Comparison of ENCODE assay signal across 8 cellular contexts in genomic region chr19:18593367-18594095, GRCh38. TPM values are rescaled to one million over a fixed set of nuclear protein-coding genes. Genes with fewer than 3 reads are reported as not detected.
DNase-seq lines count a peak whose midpoint lies in the region; ATAC-seq and TF ChIP-seq lines count a peak whose summit lies in the region.

No MANE protein-coding gene starts in this region.

- H3K9me3 Mint-ChIP-seq in effector memory CD8-positive, alpha-beta T cell: no peaks in the 10 kb centered on the region

- peaks cover 0 to 5% of the 10 kb centered on the region in 2 donors for H3K27me3 Mint-ChIP-seq in effector memory CD8-positive, alpha-beta T cell

- H4K20me1 ChIP-seq in Loucy (ENCODE audit: insufficient read depth, low read length, poor library complexity, severe bottlenecking): peaks cover 4% of the 10 kb centered on the region

- H3K9ac ChIP-seq in Loucy (ENCODE audit: low read depth, low read length, poor library complexity, severe bottlenecking): no peak overlapping the region

- H3K4me3 Mint-ChIP-seq in effector memory CD8-positive, alpha-beta T cell: peak overlapping the region; percentile 59 to 68

- intact Hi-C loops in ovary (cut with DNase I): loop anchor here in 3 of 4 donors (2.0 to 10.0 kb wide), 4 partner anchors 81 to 261 kb away; no protein-coding TSS in a partner anchor

- ATAC-seq in effector memory CD8-positive, alpha-beta T cell (replicated peaks): no peak
- ATAC-seq in HG02973 (IDR thresholded peaks at IDR 0.05; ENCODE audit: unreplicated experiment) (no peak), GM19455 (IDR thresholded peaks at IDR 0.05; ENCODE audit: unreplicated experiment) (no peak)

- H3K27me3 ChIP-seq in Loucy (ENCODE audit: insufficient read depth, low read length, poor library complexity, severe bottlenecking) (no peaks in the 10 kb centered on the region), ovary (no peaks in the 10 kb centered on the region)

- peak overlapping the region; percentile 84 for H3K4me2 ChIP-seq in Loucy (ENCODE audit: low read depth, low read length, poor library complexity, severe bottlenecking)

- H3K4me1 Mint-ChIP-seq in effector memory CD8-positive, alpha-beta T cell (ENCODE audit: low read depth in 2 of 2): peaks cover 18 to 25% of the 10 kb centered on the region in 2 donors

- peak overlapping the region in 1 of 2 donors; percentile 17 for H3K27ac ChIP-seq in ovary

- H3K9me2 ChIP-seq in Loucy (replicated peaks; ENCODE audit: low read depth, low read length): no peaks in the 10 kb centered on the region

- H3F3A ChIP-seq in Loucy (ENCODE audit: low read depth): no peaks in the 10 kb centered on the region

- no peak for TF ChIP-seq EP300 in ovary (IDR thresholded peaks at IDR 0.05)

- no peaks in the 10 kb centered on the region for H3K9me3 ChIP-seq in Loucy (ENCODE audit: insufficient read depth, low read depth, low read length)
- H3K9me3 ChIP-seq in ovary: no peaks in the 10 kb centered on the region

- H3K36me3 ChIP-seq in Loucy (ENCODE audit: insufficient read depth, low read length) (no peaks in the 10 kb centered on the region), ovary (no peaks in the 10 kb centered on the region)

- H3K27ac Mint-ChIP-seq in effector memory CD8-positive, alpha-beta T cell: peak overlapping the region in 1 of 2 donors; percentile 35

- H2AFZ ChIP-seq in Loucy (ENCODE audit: low read length): no peak overlapping the region

- H3K4me3 ChIP-seq in Loucy (ENCODE audit: low read length, poor library complexity, severe bottlenecking): no peak overlapping the region
- peak overlapping the region; percentile 20 for H3K4me3 ChIP-seq in ovary

- H3K4me1 ChIP-seq in Loucy (ENCODE audit: insufficient read depth, low read length, poor library complexity, severe bottlenecking) (peaks cover 10% of the 10 kb centered on the region), ovary (ENCODE audit: insufficient read depth) (peaks cover 12% of the 10 kb centered on the region)

- TF ChIP-seq CTCF in Loucy (conservative IDR thresholded peaks at IDR 0.05; ENCODE audit: low read length) (no peak), ovary (IDR thresholded peaks at IDR 0.05) (no peak)

- peaks cover 32% of the 10 kb centered on the region for H3K36me3 Mint-ChIP-seq in effector memory CD8-positive, alpha-beta T cell (ENCODE audit: insufficient read depth)

- no peak for TF ChIP-seq POLR2A in ovary (IDR thresholded peaks at IDR 0.05)

- 20 to 24% (median 23%) methylated on average over 25 of the region's 25 CpGs for WGBS in ovary, 3 donors

- peaks cover 7% of the 10 kb centered on the region for H3K79me2 ChIP-seq in Loucy (ENCODE audit: insufficient read depth, low read length)

- DNase-seq in DMS53 (lab: John Stamatoyannopoulos, UW) (peak; percentile 50), DMS53 treated with DMSO at 0.1 percent for 48 hours (lab: John Stamatoyannopoulos, UW; ENCODE audit: unreplicated experiment) (no peak), ovary (peak in 1 of 5 donors; percentile 57)
- no peak for DNase-seq in effector memory CD8-positive, alpha-beta T cell
- no peak for DNase-seq in stimulated activated naive CD4-positive, alpha-beta T cell (lab: John Stamatoyannopoulos, UW)

RNA-seq across cellular contexts. Expression of gene REX1BD, which starts 4.9 kb away (rescaled TPM):
- 100 to 1,000 TPM in 2 of 7 donors, 10 to 100 TPM in 5; 46.5 to 146 (median 66.7) TPM for total RNA-seq in ovary
- polyA plus RNA-seq in ovary: 10 to 100 TPM in 1 of 2 donors, 1 to 10 TPM in 1; 5.3 to 89.2 TPM

RNA-seq across cellular contexts. Expression of gene CRLF1, which starts 13.1 kb away (rescaled TPM):
- 1 to 10 TPM in 2 of 7 donors, under 1 TPM in 2, not detected in 3; 0.51 to 1.1 (median 1.0) TPM for total RNA-seq in ovary
- 1 to 10 TPM in 1 of 2 donors, under 1 TPM in 1; 0.83 to 1.2 TPM for polyA plus RNA-seq in ovary

RNA-seq across cellular contexts. Expression of gene TMEM59L, which starts 19.1 kb away (rescaled TPM):
- under 1 TPM in 4 of 7 donors, not detected in 3; 0.20 to 0.53 (median 0.52) TPM for total RNA-seq in ovary
- under 1 TPM in 1 of 2 donors, not detected in 1; 0.38 TPM for polyA plus RNA-seq in ovary

RNA-seq across cellular contexts. Expression of gene UBA52, which starts 21.9 kb away (rescaled TPM):
- 1,000 to 10,000 TPM; 1,269 to 1,882 (median 1,382) TPM for total RNA-seq in ovary
- 1,000 to 10,000 TPM; 1,409 to 1,581 TPM for polyA plus RNA-seq in ovary

RNA-seq across cellular contexts. Expression of gene KXD1, which starts 35.9 kb away (rescaled TPM):
- total RNA-seq in ovary: 10 to 100 TPM; 63.5 to 76.7 (median 65.9) TPM
- 10 to 100 TPM; 52.0 to 78.3 TPM for polyA plus RNA-seq in ovary
